ENCODE assay signal across 12 cellular contexts in the genomic region with DNA sequence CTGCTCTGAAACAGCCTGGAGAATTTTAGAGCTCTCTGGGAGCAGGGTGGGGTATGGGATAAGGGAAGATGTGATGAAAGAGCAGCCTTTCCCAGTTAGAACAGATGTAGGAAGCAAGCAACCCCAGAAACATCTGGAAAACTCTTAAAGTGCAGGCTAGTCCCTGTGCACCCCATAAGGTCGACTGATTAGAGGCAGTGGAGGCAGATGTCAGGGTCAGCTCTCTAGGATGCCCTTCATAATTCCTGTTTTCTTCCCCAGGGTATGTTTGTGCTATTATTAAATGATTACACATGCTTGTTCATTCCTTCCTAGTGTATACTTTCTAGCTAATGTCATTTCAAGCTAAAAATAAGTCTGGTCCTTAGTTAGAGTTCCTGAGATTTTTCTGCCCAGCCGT. TPM values are rescaled to one million over a fixed set of nuclear protein-coding genes. Genes with fewer than 3 reads are reported as not detected.
DNase-seq lines count a peak whose midpoint lies in the region; ATAC-seq and TF ChIP-seq lines count a peak whose summit lies in the region.
"Had no signal": no experiment of that assay in that cellular context is flagged by ENCODE, and none has a peak within 500 bp of the region (broad histone marks: within the 10 kb centered on the region; RNA-seq: fewer than 3 reads in every experiment).

No MANE protein-coding gene starts in this region.

- no peaks in the 10 kb centered on the region for H3K27me3 ChIP-seq in ascending aorta
- H3K27me3 ChIP-seq in heart right ventricle: no peaks in the 10 kb centered on the region
- no peaks in the 10 kb centered on the region for H3K27me3 ChIP-seq in rectal smooth muscle tissue (ENCODE audit: control insufficient read depth, insufficient read depth, low read length)

- H3K4me1 ChIP-seq in ascending aorta (peaks cover 10 to 24% of the 10 kb centered on the region in 2 donors), heart right ventricle (peaks cover 12 to 100% (median 82%) of the 10 kb centered on the region in 9 donors), rectal smooth muscle tissue (ENCODE audit: control insufficient read depth, insufficient read depth, low read length) (peaks cover 28% of the 10 kb centered on the region)
- H3K4me1 ChIP-seq: parathyroid adenoma had no signal

- intact Hi-C loops in ascending aorta (cut with DNase I) (loop anchor here (2.0 kb wide), 1 partner anchor 42 kb away; a partner anchor contains a TSS), heart right ventricle (cut with DNase I) (loop anchor here in 3 of 10 donors (5.0 kb wide), 1 partner anchor 41 kb away; a partner anchor contains a TSS)

- H3K9me3 ChIP-seq in ascending aorta (no peaks in the 10 kb centered on the region), heart right ventricle (no peaks in the 10 kb centered on the region)

- peak overlapping the region; percentile 13; the same call in 1 of the 2 replicates for H3K4me3 ChIP-seq in AG10803 (ENCODE audit: low read length)
- peak overlapping the region in 1 of 2 donors; percentile 3 for H3K4me3 ChIP-seq in ascending aorta
- no peak overlapping the region for H3K4me3 ChIP-seq in heart right ventricle
- H3K4me3 ChIP-seq in rectal smooth muscle tissue (ENCODE audit: low read length): no peak overlapping the region

- TF ChIP-seq CTCF in AG10803 (conservative IDR thresholded peaks at IDR 0.05; ENCODE audit: low read length) (no peak), ascending aorta (IDR thresholded peaks at IDR 0.05) (no peak), heart right ventricle (IDR thresholded peaks at IDR 0.05) (no peak)

- ATAC-seq in heart right ventricle: peak; percentile 77 to 89 (median 84)
- ATAC-seq in HG03565 (IDR thresholded peaks at IDR 0.05; ENCODE audit: unreplicated experiment): no peak

- no peak overlapping the region for H3K9ac ChIP-seq in rectal smooth muscle tissue (ENCODE audit: low read length)
- H3K9ac ChIP-seq: parathyroid adenoma had no signal

- DNase-seq in AG10803 (ENCODE audit: low read depth): peak; percentile 83
- DNase-seq in ascending aorta (ENCODE audit: low spot score in 2 of 2): no peak
- peak in 1 of 2 donors; percentile 56 for DNase-seq in heart right ventricle
- DNase-seq in stimulated activated naive CD4-positive, alpha-beta T cell treated with Interleukin-2 at 50 U/mL for 16 hours (lab: John Stamatoyannopoulos, UW): no peak
- no peak for DNase-seq in NCI-H82 treated with DMSO at 0.1 percent for 48 hours (lab: John Stamatoyannopoulos, UW; ENCODE audit: unreplicated experiment)
- DNase-seq in NCI-H1417 treated with DMSO at 0.1 percent for 48 hours (lab: John Stamatoyannopoulos, UW): no peak
- DNase-seq: NCI-H2081 treated with DMSO at 0.1 percent for 48 hours, NCI-H748 treated with DMSO at 0.1 percent for 48 hours, WERI-Rb-1 had no signal

- no peaks in the 10 kb centered on the region for H3K36me3 ChIP-seq in ascending aorta
- no peaks in the 10 kb centered on the region for H3K36me3 ChIP-seq in heart right ventricle
- H3K36me3 ChIP-seq in rectal smooth muscle tissue (ENCODE audit: control insufficient read depth, insufficient read depth, low read length): no peaks in the 10 kb centered on the region
- H3K36me3 ChIP-seq: WERI-Rb-1 had no signal

- 3 to 13% methylated on average over 2 of the region's 2 CpGs for WGBS in heart right ventricle, 2 donors

- H3K27ac ChIP-seq in ascending aorta: peak overlapping the region; percentile 83
- H3K27ac ChIP-seq in heart right ventricle: peak overlapping the region; percentile 70 to 92 (median 86)
- peak overlapping the region; percentile 16 for H3K27ac ChIP-seq in rectal smooth muscle tissue (ENCODE audit: low read depth, low read length)
- H3K27ac ChIP-seq: parathyroid adenoma, WERI-Rb-1 had no signal

RNA-seq across cellular contexts. Expression of a gene that starts 41.7 kb away (rescaled TPM):
- 257 TPM for total RNA-seq in ascending aorta
- 100 to 1,000 TPM; 104 to 170 (median 145) TPM for total RNA-seq in heart right ventricle
- polyA plus RNA-seq in heart right ventricle: 100 to 1,000 TPM in 1 of 2 donors, 10 to 100 TPM in 1; 81.7 to 118 TPM

Comparison
In these comparisons a context has a peak if more than half of its experiments do, and no peak if none do; other contexts are left out.
1. H3K27ac ChIP-seq: peak in every context shown above with its lines; median percentile 86 in heart right ventricle; 83 in ascending aorta; 16 in rectal smooth muscle tissue.